Comparison of ENCODE assay signal across 20 cellular contexts in genomic region chrX:102658551-102658950, GRCh38. TPM values are rescaled to one million over a fixed set of nuclear protein-coding genes. Genes with fewer than 3 reads are reported as not detected.
DNase-seq lines count a peak whose midpoint lies in the region; ATAC-seq, FAIRE-seq and TF ChIP-seq lines count a peak whose summit lies in the region.
"Had no signal": no experiment of that assay in that cellular context is flagged by ENCODE, and none has a peak within 500 bp of the region (broad histone marks: within the 10 kb centered on the region; RNA-seq: fewer than 3 reads in every experiment).

No MANE protein-coding gene starts in this region.

- POLR2A ChIA-PET in activated CD4-positive, alpha-beta T cell treated with anti-CD3 and anti-CD28 coated beads, Interleukin-2, amount 10 ng/mL, durations not matched to agents 7 days and 5 days (lab: Charles Lee): no interaction called here

- H3K4me2 ChIP-seq in hepatocyte: peak overlapping the region; percentile 82

- no peak for FAIRE-seq in small intestine (lab: Jason Lieb, UNC)
- FAIRE-seq: TTC549, urothelium cell line had no signal

- peaks cover under 1% of the 10 kb centered on the region for H3K36me3 Mint-ChIP-seq in activated CD4-positive, alpha-beta T cell treated with anti-CD3 and anti-CD28 coated beads, Interleukin-2, amount 10 ng/mL, durations not matched to agents 7 days and 5 days (ENCODE audit: low read depth)
- no peaks in the 10 kb centered on the region for H3K36me3 Mint-ChIP-seq in activated T-helper 1 cell treated with anti-CD3 and anti-CD28 coated beads, Interleukin-12 subunit alpha, Interleukin-12 subunit beta, Interleukin-2, Interleukin-4 antibody, amounts not matched to agents 30 ng/mL and 10 ng/mL and 1 ng/mL, durations not matched to agents 14 hours and 24 hours and 36 hours (ENCODE audit: low read depth)

- H4K20me1 ChIP-seq in hepatocyte (ENCODE audit: insufficient read depth, poor library complexity, severe bottlenecking): no peaks in the 10 kb centered on the region

- H3K27me3 ChIP-seq in hepatocyte: no peaks in the 10 kb centered on the region
- no peaks in the 10 kb centered on the region for H3K27me3 ChIP-seq in small intestine (ENCODE audit: control insufficient read depth in 2 of 2, insufficient read depth in 2 of 2, low read length in 2 of 2)
- no peaks in the 10 kb centered on the region for H3K27me3 ChIP-seq in left lung
- H3K27me3 ChIP-seq: colonic mucosa, neural progenitor cell, sigmoid colon had no signal

- H3K27ac ChIP-seq in hepatocyte (peak overlapping the region; percentile 63), small intestine (ENCODE audit: low read depth in 1 of 2, low read length in 1 of 2) (no peak overlapping the region), left lung (no peak overlapping the region)
- H3K27ac ChIP-seq: colonic mucosa, neural progenitor cell had no signal

- no peaks in the 10 kb centered on the region for H3K9me3 Mint-ChIP-seq in activated CD4-positive, alpha-beta T cell treated with anti-CD3 and anti-CD28 coated beads, Interleukin-2, amount 10 ng/mL, durations not matched to agents 7 days and 5 days
- no peaks in the 10 kb centered on the region for H3K9me3 Mint-ChIP-seq in activated T-helper 1 cell treated with anti-CD3 and anti-CD28 coated beads, Interleukin-12 subunit alpha, Interleukin-12 subunit beta, Interleukin-2, Interleukin-4 antibody, amounts not matched to agents 30 ng/mL and 10 ng/mL and 1 ng/mL, durations not matched to agents 14 hours and 24 hours and 36 hours

- WGBS in hepatocyte (ENCODE audit: low lambda C conversion rate, missing lambda C conversion rate): 66% methylated on average over 2 of the region's 2 CpGs
- 50 to 56% (median 56%) methylated on average over 2 of the region's 2 CpGs for WGBS in small intestine, 3 donors

- H2AFZ ChIP-seq in hepatocyte: no peak overlapping the region
- H2AFZ ChIP-seq: neural progenitor cell had no signal

- ATAC-seq in left lung: no peak
- ATAC-seq: left cardiac atrium; stimulated activated naive B cell treated with anti-CD40 and anti-IgM and Interleukin-4, amounts not matched to agents 10 μg/mL and 1 μg/mL and 100 μg/mL, for 72 hours had no signal

- no peaks in the 10 kb centered on the region for H3K27me3 Mint-ChIP-seq in activated CD4-positive, alpha-beta T cell treated with anti-CD3 and anti-CD28 coated beads, Interleukin-2, amount 10 ng/mL, durations not matched to agents 7 days and 5 days
- peaks cover 6% of the 10 kb centered on the region for H3K27me3 Mint-ChIP-seq in activated T-helper 1 cell treated with anti-CD3 and anti-CD28 coated beads, Interleukin-12 subunit alpha, Interleukin-12 subunit beta, Interleukin-2, Interleukin-4 antibody, amounts not matched to agents 30 ng/mL and 10 ng/mL and 1 ng/mL, durations not matched to agents 14 hours and 24 hours and 36 hours (ENCODE audit: insufficient read depth)
- H3K27me3 Mint-ChIP-seq: stimulated activated naive B cell treated with anti-CD40 and anti-IgM and Interleukin-4, amounts not matched to agents 10 μg/mL and 1 μg/mL and 100 μg/mL, for 72 hours had no signal

- no peaks in the 10 kb centered on the region for H3K79me2 ChIP-seq in hepatocyte

- no peak for DNase-seq in activated CD4-positive, alpha-beta T cell treated with anti-CD3 and anti-CD28 coated beads, Interleukin-2, amount 10 ng/mL, durations not matched to agents 7 days and 5 days
- no peak for DNase-seq in activated CD4-positive, alpha-beta T cell treated with anti-CD3 and anti-CD28 coated beads, Interleukin-2, amount 50 U/mL, for 48 hours
- DNase-seq in activated T-helper 1 cell treated with anti-CD3 and anti-CD28 coated beads, Interleukin-12 subunit alpha, Interleukin-12 subunit beta, Interleukin-2, Interleukin-4 antibody, amounts not matched to agents 30 ng/mL and 10 ng/mL and 1 ng/mL, durations not matched to agents 14 hours and 24 hours and 36 hours (ENCODE audit: low spot score): no peak
- DNase-seq in hepatocyte (ENCODE audit: low spot score) (peak; percentile 14), small intestine (peak; percentile 24), retina (no peak), left lung (no peak), middle frontal gyrus (ENCODE audit: extremely low spot score, low spot score) (no peak)
- DNase-seq: colonic mucosa; COR-L47; GF-D8; hippocampal formation; left cardiac atrium; MV-4-11; NK-92 treated with Interleukin-12 subunit alpha and Interleukin-12 subunit beta, amount 100 ng/mL, for 24 hours; sigmoid colon; stimulated activated naive B cell treated with anti-CD40 and anti-IgM and Interleukin-4, amounts not matched to agents 10 μg/mL and 1 μg/mL and 100 μg/mL, for 72 hours had no signal

- intact Hi-C loops in activated T-helper 1 cell treated with anti-CD3 and anti-CD28 coated beads, Interleukin-12 subunit alpha, Interleukin-12 subunit beta, Interleukin-2, Interleukin-4 antibody, amounts not matched to agents 30 ng/mL and 10 ng/mL and 1 ng/mL, durations not matched to agents 14 hours and 24 hours and 36 hours (cut with micrococcal nuclease): loop anchor here (2.0 to 10.0 kb wide), 3 partner anchors 62 to 206 kb away; partner anchors contain the start of gene GPRASP3
- intact Hi-C loops in left lung (cut with DNase I): no loop called here

- H3K9me2 ChIP-seq in hepatocyte (replicated peaks; ENCODE audit: insufficient read depth): no peaks in the 10 kb centered on the region

- H3K4me3 ChIP-seq in hepatocyte: no peak overlapping the region
- no peak overlapping the region for H3K4me3 ChIP-seq in small intestine (ENCODE audit: low read depth in 1 of 2, low read length in 2 of 2)
- no peak overlapping the region for H3K4me3 ChIP-seq in left lung
- H3K4me3 ChIP-seq: neural progenitor cell had no signal

- no peak for TF ChIP-seq CTCF in hepatocyte (IDR thresholded peaks at IDR 0.05; ENCODE audit: poor library complexity)
- no peak for TF ChIP-seq CTCF in left lung (IDR thresholded peaks at IDR 0.05)

- H3K9me3 ChIP-seq in hepatocyte (ENCODE audit: low read depth): no peaks in the 10 kb centered on the region
- H3K9me3 ChIP-seq in small intestine (ENCODE audit: control insufficient read depth, low read depth): no peaks in the 10 kb centered on the region
- H3K9me3 ChIP-seq in left lung: no peaks in the 10 kb centered on the region
- H3K9me3 ChIP-seq: colonic mucosa, sigmoid colon had no signal

- H3K4me3 Mint-ChIP-seq in activated CD4-positive, alpha-beta T cell treated with anti-CD3 and anti-CD28 coated beads, Interleukin-2, amount 10 ng/mL, durations not matched to agents 7 days and 5 days: peak overlapping the region; percentile 26
- H3K4me3 Mint-ChIP-seq in activated T-helper 1 cell treated with anti-CD3 and anti-CD28 coated beads, Interleukin-12 subunit alpha, Interleukin-12 subunit beta, Interleukin-2, Interleukin-4 antibody, amounts not matched to agents 30 ng/mL and 10 ng/mL and 1 ng/mL, durations not matched to agents 14 hours and 24 hours and 36 hours: peak overlapping the region; percentile 2
- H3K4me3 Mint-ChIP-seq: neural progenitor cell had no signal

- CTCF ChIA-PET in activated CD4-positive, alpha-beta T cell treated with anti-CD3 and anti-CD28 coated beads, Interleukin-2, amount 10 ng/mL, durations not matched to agents 7 days and 5 days (lab: Charles Lee): no interaction called here

- peaks cover 12% of the 10 kb centered on the region for H3K4me1 Mint-ChIP-seq in activated CD4-positive, alpha-beta T cell treated with anti-CD3 and anti-CD28 coated beads, Interleukin-2, amount 10 ng/mL, durations not matched to agents 7 days and 5 days
- peaks cover 8% of the 10 kb centered on the region for H3K4me1 Mint-ChIP-seq in activated T-helper 1 cell treated with anti-CD3 and anti-CD28 coated beads, Interleukin-12 subunit alpha, Interleukin-12 subunit beta, Interleukin-2, Interleukin-4 antibody, amounts not matched to agents 30 ng/mL and 10 ng/mL and 1 ng/mL, durations not matched to agents 14 hours and 24 hours and 36 hours (ENCODE audit: low read depth)

- H3K27ac Mint-ChIP-seq in activated CD4-positive, alpha-beta T cell treated with anti-CD3 and anti-CD28 coated beads, Interleukin-2, amount 10 ng/mL, durations not matched to agents 7 days and 5 days: no peak overlapping the region
- no peak overlapping the region for H3K27ac Mint-ChIP-seq in activated T-helper 1 cell treated with anti-CD3 and anti-CD28 coated beads, Interleukin-12 subunit alpha, Interleukin-12 subunit beta, Interleukin-2, Interleukin-4 antibody, amounts not matched to agents 30 ng/mL and 10 ng/mL and 1 ng/mL, durations not matched to agents 14 hours and 24 hours and 36 hours
- H3K27ac Mint-ChIP-seq: neural progenitor cell; stimulated activated naive B cell treated with anti-CD40 and anti-IgM and Interleukin-4, amounts not matched to agents 10 μg/mL and 1 μg/mL and 100 μg/mL, for 72 hours had no signal

- H3K4me1 ChIP-seq in hepatocyte (ENCODE audit: insufficient read depth) (peaks cover 4% of the 10 kb centered on the region), small intestine (ENCODE audit: control insufficient read depth in 2 of 2, insufficient read depth in 1 of 2, low read depth in 1 of 2, low read length in 1 of 2) (no peaks in the 10 kb centered on the region), left lung (no peaks in the 10 kb centered on the region)
- H3K4me1 ChIP-seq: colonic mucosa, neural progenitor cell had no signal

- H3K36me3 ChIP-seq in hepatocyte (replicated peaks; ENCODE audit: insufficient read depth, low read depth) (no peaks in the 10 kb centered on the region), small intestine (ENCODE audit: control insufficient read depth in 2 of 2, insufficient read depth in 2 of 2, low read length in 2 of 2) (no peaks in the 10 kb centered on the region), left lung (no peaks in the 10 kb centered on the region)
- H3K36me3 ChIP-seq: colonic mucosa, neural progenitor cell, sigmoid colon had no signal

RNA-seq across cellular contexts. Expression of gene GPRASP1, which starts 7.3 kb away (rescaled TPM):
- total RNA-seq in activated CD4-positive, alpha-beta T cell treated with anti-CD3 and anti-CD28 coated beads, Interleukin-2, amount 10 ng/mL, durations not matched to agents 7 days and 5 days: 1 to 10 TPM; 1.5 to 1.6 TPM
- total RNA-seq in activated T-helper 1 cell treated with anti-CD3 and anti-CD28 coated beads, Interleukin-12 subunit alpha, Interleukin-12 subunit beta, Interleukin-2, Interleukin-4 antibody, amounts not matched to agents 30 ng/mL and 10 ng/mL and 1 ng/mL, durations not matched to agents 14 hours and 24 hours and 36 hours: 0.44 and 0.47 TPM in 2 replicates
- total RNA-seq in hepatocyte: 4.1 and 4.9 TPM in 2 replicates
- polyA plus RNA-seq in hepatocyte: 1.9 and 3.3 TPM in 2 replicates
- 1 to 10 TPM in 1 of 3 donors, under 1 TPM in 2; 0.67 to 3.4 (median 0.81) TPM for polyA plus RNA-seq in small intestine
- 1 to 10 TPM; 2.3 to 4.0 TPM for total RNA-seq in left lung

RNA-seq across cellular contexts. Expression of gene GPRASP2, which starts 53.7 kb away (rescaled TPM):
- total RNA-seq in activated CD4-positive, alpha-beta T cell treated with anti-CD3 and anti-CD28 coated beads, Interleukin-2, amount 10 ng/mL, durations not matched to agents 7 days and 5 days: under 1 TPM; 0.35 to 0.47 TPM
- total RNA-seq in activated T-helper 1 cell treated with anti-CD3 and anti-CD28 coated beads, Interleukin-12 subunit alpha, Interleukin-12 subunit beta, Interleukin-2, Interleukin-4 antibody, amounts not matched to agents 30 ng/mL and 10 ng/mL and 1 ng/mL, durations not matched to agents 14 hours and 24 hours and 36 hours: 0.10 and 0.15 TPM in 2 replicates
- 21.2 and 27.6 TPM in 2 replicates for total RNA-seq in hepatocyte
- polyA plus RNA-seq in hepatocyte: 7.6 and 9.3 TPM in 2 replicates
- polyA plus RNA-seq in small intestine: 1 to 10 TPM in 2 of 3 donors, under 1 TPM in 1; 0.45 to 5.6 (median 1.1) TPM
- 10 to 100 TPM in 1 of 2 donors, 1 to 10 TPM in 1; 5.0 to 10.3 TPM for total RNA-seq in left lung

RNA-seq across cellular contexts. Expression of gene ARMCX5, which starts 59.2 kb away (rescaled TPM):
- 1 to 10 TPM; 4.7 to 5.7 TPM for total RNA-seq in activated CD4-positive, alpha-beta T cell treated with anti-CD3 and anti-CD28 coated beads, Interleukin-2, amount 10 ng/mL, durations not matched to agents 7 days and 5 days
- total RNA-seq in activated T-helper 1 cell treated with anti-CD3 and anti-CD28 coated beads, Interleukin-12 subunit alpha, Interleukin-12 subunit beta, Interleukin-2, Interleukin-4 antibody, amounts not matched to agents 30 ng/mL and 10 ng/mL and 1 ng/mL, durations not matched to agents 14 hours and 24 hours and 36 hours: 6.0 and 6.2 TPM in 2 replicates
- total RNA-seq in hepatocyte: 16.6 and 20.7 TPM in 2 replicates
- 10.6 and 13.5 TPM in 2 replicates for polyA plus RNA-seq in hepatocyte
- polyA plus RNA-seq in small intestine: 1 to 10 TPM; 6.5 to 9.8 (median 6.7) TPM
- 10 to 100 TPM in 1 of 2 donors, 1 to 10 TPM in 1; 9.2 to 12.7 TPM for total RNA-seq in left lung

Comparison
In these comparisons a context has a peak if more than half of its experiments do, and no peak if none do; other contexts are left out.
1. DNase-seq: peak in hepatocyte (single experiment) and small intestine (single experiment); none in activated CD4-positive, alpha-beta T cell treated with anti-CD3 and anti-CD28 coated beads, Interleukin-2, amount 10 ng/mL, durations not matched to agents 7 days and 5 days (single experiment), activated CD4-positive, alpha-beta T cell treated with anti-CD3 and anti-CD28 coated beads, Interleukin-2, amount 50 U/mL, for 48 hours (0 of 2), activated T-helper 1 cell treated with anti-CD3 and anti-CD28 coated beads, Interleukin-12 subunit alpha, Interleukin-12 subunit beta, Interleukin-2, Interleukin-4 antibody, amounts not matched to agents 30 ng/mL and 10 ng/mL and 1 ng/mL, durations not matched to agents 14 hours and 24 hours and 36 hours (single experiment), retina (single experiment), left lung (0 of 2) and middle frontal gyrus (single experiment).